ENCODE assay signal across 20 cellular contexts in genomic region chr1:25785321-25786067, GRCh38.
"Had no signal": no experiment of that assay in that cellular context is flagged by ENCODE, and none has a peak within 500 bp of the region (broad histone marks: within the 10 kb centered on the region; RNA-seq: fewer than 3 reads in every experiment).

No MANE protein-coding gene starts in this region.

- H3K27ac Mint-ChIP-seq: activated CD8-positive, alpha-beta T cell treated with anti-CD3 and anti-CD28 coated beads, Interleukin-2, amount 10 ng/mL, durations not matched to agents 7 days and 5 days; activated naive CD8-positive, alpha-beta T cell treated with anti-CD3 and anti-CD28 coated beads for 36 hours; endodermal cell; mesothelial cell of epicardium; neural progenitor cell; WTC11 had no signal

- H3K4me3 Mint-ChIP-seq: activated CD8-positive, alpha-beta T cell treated with anti-CD3 and anti-CD28 coated beads, Interleukin-2, amount 10 ng/mL, durations not matched to agents 7 days and 5 days; activated naive CD8-positive, alpha-beta T cell treated with anti-CD3 and anti-CD28 coated beads for 36 hours; endodermal cell; mesothelial cell of epicardium; neural progenitor cell; T-helper 17 cell; WTC11 had no signal

- ATAC-seq: activated CD8-positive, alpha-beta T cell treated with anti-CD3 and anti-CD28 coated beads, Interleukin-2, amount 10 ng/mL, durations not matched to agents 7 days and 5 days; T-helper 17 cell; WTC11 had no signal

- H3K27me3 Mint-ChIP-seq: activated naive CD8-positive, alpha-beta T cell treated with anti-CD3 and anti-CD28 coated beads for 36 hours; T-helper 17 cell had no signal

- H3K27me3 ChIP-seq: neural progenitor cell, ovary, tibial nerve, vagina had no signal

- DNase-seq: activated CD4-positive, alpha-beta T cell treated with anti-CD3 and anti-CD28 coated beads for 4 hours; activated CD8-positive, alpha-beta memory T cell treated with anti-CD3 and anti-CD28 coated beads, Interleukin-2, amount 50 U/mL, for 4 hours; activated CD8-positive, alpha-beta T cell treated with anti-CD3 and anti-CD28 coated beads, Interleukin-2, amount 10 ng/mL, durations not matched to agents 7 days and 5 days; activated gamma-delta T cell treated with Interleukin-2 at 50 U/mL for 16 hours; activated naive CD8-positive, alpha-beta T cell treated with anti-CD3 and anti-CD28 coated beads for 36 hours; aorta; endodermal cell; erythroblast; hypothalamus; kidney; lower lobe of right lung; ovary; stimulated activated CD4-positive, alpha-beta T cell treated with anti-CD3 and anti-CD28 coated beads, Interleukin-12 subunit alpha, Interleukin-12 subunit beta, amount 100 ng/mL, for 4 hours; stimulated activated CD4-positive, alpha-beta T cell treated with anti-CD3 and anti-CD28 coated beads, Interleukin-2, amount 100 ng/mL, for 24 hours; T-helper 17 cell had no signal

- H3K27ac ChIP-seq: lower lobe of right lung, neural progenitor cell, ovary, tibial nerve, vagina had no signal

- H3K4me1 Mint-ChIP-seq: T-helper 17 cell had no signal

- H3K36me3 Mint-ChIP-seq: activated naive CD8-positive, alpha-beta T cell treated with anti-CD3 and anti-CD28 coated beads for 36 hours; mesothelial cell of epicardium; neural progenitor cell; WTC11 had no signal

- H3K9me3 ChIP-seq: lower lobe of right lung, ovary, tibial nerve, vagina had no signal

- H3K4me3 ChIP-seq: lower lobe of right lung, neural progenitor cell, ovary, tibial nerve, vagina had no signal

- H3K9me3 Mint-ChIP-seq: activated naive CD8-positive, alpha-beta T cell treated with anti-CD3 and anti-CD28 coated beads for 36 hours; endodermal cell; mesothelial cell of epicardium; neural progenitor cell; WTC11 had no signal

- H3K36me3 ChIP-seq: neural progenitor cell, ovary, vagina had no signal

- H3K4me1 ChIP-seq: lower lobe of right lung had no signal
